In genomic region chr5:157022002-157022401, GRCh38 we compare ENCODE assay signal across 22 cellular contexts. TPM values are rescaled to one million over a fixed set of nuclear protein-coding genes. Genes with fewer than 3 reads are reported as not detected.
DNase-seq lines count a peak whose midpoint lies in the region; ATAC-seq, FAIRE-seq and TF ChIP-seq lines count a peak whose summit lies in the region.
"Had no signal": no experiment of that assay in that cellular context is flagged by ENCODE, and none has a peak within 500 bp of the region (broad histone marks: within the 10 kb centered on the region; RNA-seq: fewer than 3 reads in every experiment).

No MANE protein-coding gene starts in this region.

- no peak for TF ChIP-seq CTCF in activated CD8-positive, alpha-beta T cell treated with anti-CD3 and anti-CD28 coated beads for 36 hours (IDR thresholded peaks at IDR 0.05)
- TF ChIP-seq CTCF in A549 (IDR thresholded peaks at IDR 0.05) = no peak

- no peak for TF ChIP-seq RAD21 in A549 (conservative IDR thresholded peaks at IDR 0.05 in 1 of 2, IDR thresholded peaks at IDR 0.05 in 1 of 2)

- H3K27ac Mint-ChIP-seq in activated CD8-positive, alpha-beta T cell treated with anti-CD3 and anti-CD28 coated beads, Interleukin-2, amount 10 ng/mL, durations not matched to agents 7 days and 5 days = peak overlapping the region; percentile 27
- no peak overlapping the region for H3K27ac Mint-ChIP-seq in activated CD8-positive, alpha-beta T cell treated with anti-CD3 and anti-CD28 coated beads for 36 hours
- H3K27ac Mint-ChIP-seq: IgD-negative memory B cell had no signal

- intact Hi-C loops in activated CD8-positive, alpha-beta T cell treated with anti-CD3 and anti-CD28 coated beads for 36 hours (cut with micrococcal nuclease) = no loop called here

- H3K27ac ChIP-seq in A549 = peak overlapping the region; percentile 4 to 42; a peak in 2 of 6 replicates
- H3K27ac ChIP-seq: SJSA1 had no signal

- 83% methylated on average over 2 of the region's 2 CpGs for WGBS in A549 (ENCODE audit: missing lambda C conversion rate)

- CTCF ChIA-PET in activated CD8-positive, alpha-beta T cell treated with anti-CD3 and anti-CD28 coated beads, Interleukin-2, amount 10 ng/mL, durations not matched to agents 7 days and 5 days (lab: Charles Lee) = no interaction called here
- CTCF ChIA-PET in activated CD8-positive, alpha-beta T cell treated with anti-CD3 and anti-CD28 coated beads for 36 hours (lab: Charles Lee) = interaction anchor here (0.9 to 1.2 kb wide), 2 partner anchors 87 to 110 kb away, joined by 3 read pairs; partner anchors contain the start of gene HAVCR2
- CTCF ChIA-PET in A549 (lab: Yijun Ruan, JAX) = interaction anchor here (1.0 to 1.6 kb wide), 3 partner anchors 24 to 110 kb away, joined by 3 to 6 read pairs (median 4); no protein-coding TSS in a partner anchor

- FAIRE-seq in A549 (lab: Jason Lieb, UNC) = no peak
- FAIRE-seq: A204.1, H1 had no signal

- H3K4me3 Mint-ChIP-seq in activated CD8-positive, alpha-beta T cell treated with anti-CD3 and anti-CD28 coated beads, Interleukin-2, amount 10 ng/mL, durations not matched to agents 7 days and 5 days = no peak overlapping the region
- no peak overlapping the region for H3K4me3 Mint-ChIP-seq in activated CD8-positive, alpha-beta T cell treated with anti-CD3 and anti-CD28 coated beads for 36 hours
- H3K4me3 Mint-ChIP-seq: IgD-negative memory B cell had no signal

- no peak for TF ChIP-seq EP300 in A549 (IDR thresholded peaks at IDR 0.05)

- no peaks in the 10 kb centered on the region for H3K27me3 Mint-ChIP-seq in activated CD8-positive, alpha-beta T cell treated with anti-CD3 and anti-CD28 coated beads, Interleukin-2, amount 10 ng/mL, durations not matched to agents 7 days and 5 days (ENCODE audit: low read depth)
- no peaks in the 10 kb centered on the region for H3K27me3 Mint-ChIP-seq in activated CD8-positive, alpha-beta T cell treated with anti-CD3 and anti-CD28 coated beads for 36 hours

- no peak for ATAC-seq in activated CD8-positive, alpha-beta T cell treated with anti-CD3 and anti-CD28 coated beads, Interleukin-2, amount 10 ng/mL, durations not matched to agents 7 days and 5 days
- no peak for ATAC-seq in activated CD8-positive, alpha-beta T cell treated with anti-CD3 and anti-CD28 coated beads for 36 hours
- peak; percentile 31 to 52; a peak in 5 of 6 replicates for ATAC-seq in A549
- ATAC-seq in left lobe of liver = peak; percentile 38
- ATAC-seq: Panc1 had no signal

- peaks cover 70% of the 10 kb centered on the region for H3K4me1 Mint-ChIP-seq in activated CD8-positive, alpha-beta T cell treated with anti-CD3 and anti-CD28 coated beads, Interleukin-2, amount 10 ng/mL, durations not matched to agents 7 days and 5 days (ENCODE audit: low read depth)
- peaks cover 59% of the 10 kb centered on the region for H3K4me1 Mint-ChIP-seq in activated CD8-positive, alpha-beta T cell treated with anti-CD3 and anti-CD28 coated beads for 36 hours (ENCODE audit: low read depth)

- H3K9me3 Mint-ChIP-seq in activated CD8-positive, alpha-beta T cell treated with anti-CD3 and anti-CD28 coated beads, Interleukin-2, amount 10 ng/mL, durations not matched to agents 7 days and 5 days (ENCODE audit: insufficient read depth) = peaks cover 17% of the 10 kb centered on the region
- peaks cover 10% of the 10 kb centered on the region for H3K9me3 Mint-ChIP-seq in activated CD8-positive, alpha-beta T cell treated with anti-CD3 and anti-CD28 coated beads for 36 hours

- H3K4me1 ChIP-seq in A549 = peaks cover 13% of the 10 kb centered on the region; the same call in 2 of the 3 replicates
- H3K4me1 ChIP-seq: BE2C, SJSA1 had no signal

- POLR2A ChIA-PET in activated CD8-positive, alpha-beta T cell treated with anti-CD3 and anti-CD28 coated beads, Interleukin-2, amount 10 ng/mL, durations not matched to agents 7 days and 5 days (lab: Charles Lee) = interaction anchor here (0.6 to 1.7 kb wide), 3 partner anchors 16 to 144 kb away, joined by 3 to 6 read pairs (median 3); partner anchors contain the start of gene MED7
- POLR2A ChIA-PET in activated CD8-positive, alpha-beta T cell treated with anti-CD3 and anti-CD28 coated beads for 36 hours (lab: Charles Lee) = no interaction called here
- POLR2A ChIA-PET in A549 (lab: Yijun Ruan, JAX) = no interaction called here

- TF ChIP-seq POLR2A in A549 (IDR thresholded peaks at IDR 0.05; ENCODE audit: low read length) = no peak

- H3K4me3 ChIP-seq in A549 = no peak overlapping the region
- H3K4me3 ChIP-seq: SJSA1 had no signal

- peaks cover 19% of the 10 kb centered on the region for H3K9me3 ChIP-seq in A549
- H3K9me3 ChIP-seq: BE2C, SJSA1 had no signal

- DNase-seq in activated CD8-positive, alpha-beta T cell treated with anti-CD3 and anti-CD28 coated beads, Interleukin-2, amount 10 ng/mL, durations not matched to agents 7 days and 5 days = no peak
- no peak for DNase-seq in activated CD8-positive, alpha-beta T cell treated with anti-CD3 and anti-CD28 coated beads for 36 hours
- DNase-seq in A549 (ENCODE audit: low read depth in 1 of 2, low spot score in 1 of 2) = no peak
- peak; percentile 7 for DNase-seq in RKO (ENCODE audit: low spot score)
- no peak for DNase-seq in left lobe of liver (ENCODE audit: low spot score)
- no peak for DNase-seq in ureter (ENCODE audit: low spot score)
- DNase-seq in medulla oblongata (ENCODE audit: extremely low spot score) = no peak
- DNase-seq: BE2C; EL; GF-D8; NCI-H1105; NCI-H2029 treated with DMSO at 0.1 percent for 48 hours; NCI-H2171; NCI-H345; NCI-H524; NCI-H774; NK-92 treated with Interleukin-12 subunit alpha and Interleukin-12 subunit beta, amount 100 ng/mL, for 24 hours had no signal

- H3K36me3 Mint-ChIP-seq in activated CD8-positive, alpha-beta T cell treated with anti-CD3 and anti-CD28 coated beads, Interleukin-2, amount 10 ng/mL, durations not matched to agents 7 days and 5 days (ENCODE audit: low read depth) = peaks cover 71% of the 10 kb centered on the region
- peaks cover 12% of the 10 kb centered on the region for H3K36me3 Mint-ChIP-seq in activated CD8-positive, alpha-beta T cell treated with anti-CD3 and anti-CD28 coated beads for 36 hours (ENCODE audit: low read depth)
- H3K36me3 Mint-ChIP-seq: IgD-negative memory B cell had no signal

- H3K4me2 ChIP-seq in A549 = no peak overlapping the region

TF ChIP-seq in A549, 52 proteins besides CTCF, POLR2A, EP300 and RAD21 (continues in another document):
- no peak for TF ChIP-seq ZSCAN20 (CRISPR knock-in tag; IDR thresholded peaks at IDR 0.05)
- TF ChIP-seq NPAS2 (CRISPR knock-in tag; IDR thresholded peaks at IDR 0.05; ENCODE audit: borderline replicate concordance) = no peak
- TF ChIP-seq BHLHE40 (IDR thresholded peaks at IDR 0.05; ENCODE audit: low read depth, low read length) = no peak
- TF ChIP-seq RNF2 (IDR thresholded peaks at IDR 0.05; ENCODE audit: borderline replicate concordance, low read depth) = no peak
- no peak for TF ChIP-seq RARB (CRISPR knock-in tag; IDR thresholded peaks at IDR 0.05)
- no peak for TF ChIP-seq ELK1 (IDR thresholded peaks at IDR 0.05; ENCODE audit: low read depth, low read length)
- no peak for TF ChIP-seq TFCP2L1 (CRISPR knock-in tag; IDR thresholded peaks at IDR 0.05)
- TF ChIP-seq ZNF302 (CRISPR knock-in tag; IDR thresholded peaks at IDR 0.05) = no peak
- no peak for TF ChIP-seq FOSL2 (IDR thresholded peaks at IDR 0.05)
- TF ChIP-seq FOSL2 (CRISPR knock-in tag; IDR thresholded peaks at IDR 0.05) = no peak
- no peak for TF ChIP-seq CBX2 (IDR thresholded peaks at IDR 0.05; ENCODE audit: borderline replicate concordance, low read depth)
- no peak for TF ChIP-seq HEYL (CRISPR knock-in tag; IDR thresholded peaks at IDR 0.05)
- no peak for TF ChIP-seq POLR2AphosphoS2 (conservative IDR thresholded peaks at IDR 0.05; ENCODE audit: low read length)
- TF ChIP-seq CEBPB (IDR thresholded peaks at IDR 0.05) = no peak
- TF ChIP-seq MAZ (IDR thresholded peaks at IDR 0.05; ENCODE audit: borderline replicate concordance, low read depth, low read length) = no peak

RNA-seq across cellular contexts. Expression of gene HAVCR1, which starts 36.9 kb away (rescaled TPM):
- 1 to 10 TPM; 2.8 to 2.9 TPM for total RNA-seq in activated CD8-positive, alpha-beta T cell treated with anti-CD3 and anti-CD28 coated beads, Interleukin-2, amount 10 ng/mL, durations not matched to agents 7 days and 5 days
- total RNA-seq in activated CD8-positive, alpha-beta T cell treated with anti-CD3 and anti-CD28 coated beads for 36 hours = under 1 TPM in 1 of 2 experiments, not detected in 1; 0.54 TPM
- polyA plus RNA-seq in A549 (2011; rRNA removed) = 94.7 and 143 TPM in 2 replicates
- 58.3 and 77.3 TPM in 2 replicates for polyA plus RNA-seq in A549 (2012; cell fraction: cytosol; rRNA removed)
- 48.5 and 87.7 TPM in 2 replicates for polyA plus RNA-seq in A549 (2012; cell fraction: nucleus; rRNA removed)
- 99.1 to 103 TPM (median 101 TPM) in 3 replicates for polyA plus RNA-seq in A549 (2017; fragmentation: RNase III; extraction: RNeasy Plus Mini Kit Qiagen cat#74134 plus additional on column Dnase treatment)
- 328 and 421 TPM in 2 replicates for polyA minus RNA-seq in A549 (2011; rRNA and poly(A)+ RNA removed)
- 0.23 TPM for total RNA-seq in left lobe of liver
- 0.44 TPM for total RNA-seq in ureter
- total RNA-seq: H1, SJSA1 had no signal
- polyA plus RNA-seq: H1, IgD-negative memory B cell had no signal

RNA-seq across cellular contexts. Expression of gene TIMD4, which starts 59.0 kb away (rescaled TPM):
- 1 to 10 TPM; 2.7 to 4.0 TPM for total RNA-seq in activated CD8-positive, alpha-beta T cell treated with anti-CD3 and anti-CD28 coated beads, Interleukin-2, amount 10 ng/mL, durations not matched to agents 7 days and 5 days
- 1 to 10 TPM in 1 of 2 experiments, under 1 TPM in 1; 0.83 to 1.2 TPM for total RNA-seq in activated CD8-positive, alpha-beta T cell treated with anti-CD3 and anti-CD28 coated beads for 36 hours
- polyA plus RNA-seq in A549 (2011; rRNA removed) (4.6 and 5.7 TPM in 2 replicates), A549 (2017; fragmentation: RNase III; extraction: RNeasy Plus Mini Kit Qiagen cat#74134 plus additional on column Dnase treatment) (2.1 to 2.3 TPM (median 2.3 TPM) in 3 replicates)
- 1.4 TPM in 2 replicates for polyA plus RNA-seq in A549 (2012; cell fraction: cytosol; rRNA removed)
- 3.0 and 3.2 TPM in 2 replicates for polyA plus RNA-seq in A549 (2012; cell fraction: nucleus; rRNA removed)
- polyA minus RNA-seq in A549 (2011; rRNA and poly(A)+ RNA removed) = 8.0 and 11.0 TPM in 2 replicates
- total RNA-seq in left lobe of liver (5.8 TPM), ureter (1.2 TPM)
- total RNA-seq: H1, SJSA1 had no signal
- polyA plus RNA-seq: H1, IgD-negative memory B cell had no signal

Comparison
In these comparisons a context has a peak if more than half of its experiments do, and no peak if none do; other contexts are left out.
1. ATAC-seq: peak in A549 (2 of 2) and left lobe of liver (single experiment); none in activated CD8-positive, alpha-beta T cell treated with anti-CD3 and anti-CD28 coated beads, Interleukin-2, amount 10 ng/mL, durations not matched to agents 7 days and 5 days (single experiment) and activated CD8-positive, alpha-beta T cell treated with anti-CD3 and anti-CD28 coated beads for 36 hours (single experiment).